8 cellular contexts compared by ENCODE assay signal in genomic region chr11:116073854-116074837, GRCh38.
DNase-seq lines count a peak whose midpoint lies in the region; ATAC-seq and TF ChIP-seq lines count a peak whose summit lies in the region.

No MANE protein-coding gene starts in this region.

- POLR2A ChIA-PET in MCF 10A (lab: Yijun Ruan, JAX): no interaction called here

- H3K4me1 ChIP-seq in left lung (no peaks in the 10 kb centered on the region), H9 (ENCODE audit: insufficient read depth, low read length) (no peaks in the 10 kb centered on the region; the same call in none of the 2 replicates)

- no peak overlapping the region for H2BK12ac ChIP-seq in H9 (ENCODE audit: insufficient read length, low read depth, low read length)

- no peak overlapping the region for H2BK20ac ChIP-seq in H9 (ENCODE audit: low read depth, low read length, poor library complexity, severe bottlenecking)

- H3K56ac ChIP-seq in H9 (ENCODE audit: insufficient read length, low read depth, low read length): no peak overlapping the region

- H4K91ac ChIP-seq in H9 (ENCODE audit: insufficient read length, low read depth, low read length): no peak overlapping the region

- H2AK5ac ChIP-seq in H9 (ENCODE audit: insufficient read length, low read length): no peak overlapping the region

- H3K27ac Mint-ChIP-seq in MCF 10A (ENCODE audit: low read depth, unreplicated experiment): no peak overlapping the region
- no peak overlapping the region for H3K27ac Mint-ChIP-seq in H9

- BruUV-seq in MCF 10A (replicated peaks; lab: Mats Ljungman, UMichigan): no TSS peak

- H2AFZ ChIP-seq in H9 (ENCODE audit: low read length): no peak overlapping the region

- intact Hi-C loops in left lung (cut with DNase I) (no loop called here), MCF 10A (cut with micrococcal nuclease) (no loop called here)

- no peak overlapping the region for H3K4me2 ChIP-seq in H9 (ENCODE audit: insufficient read depth, insufficient read length, low read length)

- H3K27me3 Mint-ChIP-seq in MCF 10A (ENCODE audit: insufficient read depth, unreplicated experiment) (no peaks in the 10 kb centered on the region), H9 (ENCODE audit: low read depth) (peaks cover 16% of the 10 kb centered on the region)

- no peaks in the 10 kb centered on the region for H3K36me3 Mint-ChIP-seq in MCF 10A (ENCODE audit: insufficient read depth, unreplicated experiment)
- H3K36me3 Mint-ChIP-seq in H9 (ENCODE audit: insufficient read depth in 1 of 3, low read depth in 3 of 3): no peaks in the 10 kb centered on the region

- H3K4ac ChIP-seq in H9 (ENCODE audit: low read depth, low read length): no peak overlapping the region

- no peak overlapping the region for H3K4me3 ChIP-seq in left lung

- no peak overlapping the region for H2BK15ac ChIP-seq in H9 (ENCODE audit: low read depth, low read length)

- no peaks in the 10 kb centered on the region for H4K20me1 ChIP-seq in H9 (ENCODE audit: control insufficient read depth, insufficient read depth, insufficient read length)

- peaks cover 0 to 18% of the 10 kb centered on the region in 2 donors for H3K27me3 ChIP-seq in left lung
- no peaks in the 10 kb centered on the region for H3K27me3 ChIP-seq in H9 (ENCODE audit: insufficient read depth, low read length)

- H3K79me2 ChIP-seq in H9 (ENCODE audit: insufficient read depth, low read length): no peaks in the 10 kb centered on the region

- H3K14ac ChIP-seq in H9 (ENCODE audit: insufficient read depth, low read length): no peak overlapping the region

- no peak overlapping the region for H2BK120ac ChIP-seq in H9 (ENCODE audit: low read depth, low read length, poor library complexity, severe bottlenecking)

- no peaks in the 10 kb centered on the region for H3K36me3 ChIP-seq in left lung

- H3K23me2 ChIP-seq in H9 (ENCODE audit: insufficient read length, low read depth, low read length, poor library complexity, severe bottlenecking): no peaks in the 10 kb centered on the region

- H3K18ac ChIP-seq in H9 (ENCODE audit: insufficient read length, low read depth, low read length): no peak overlapping the region

- no peak overlapping the region for H3K27ac ChIP-seq in left lung
- no peak overlapping the region for H3K27ac ChIP-seq in H9 (ENCODE audit: insufficient read length, low read depth, low read length)

- TF ChIP-seq CTCF in left lung (IDR thresholded peaks at IDR 0.05) (no peak), MCF 10A (IDR thresholded peaks at IDR 0.05; ENCODE audit: unreplicated experiment) (no peak), H9 (conservative IDR thresholded peaks at IDR 0.05) (no peak)

- H2BK5ac ChIP-seq in H9 (ENCODE audit: insufficient read length, low read length): no peak overlapping the region

- peak; percentile 88 to 89 for DNase-seq in NOMO-1 (lab: John Stamatoyannopoulos, UW; ENCODE audit: unreplicated experiment in 2 of 2)
- no peak for DNase-seq in left lung
- no peak for DNase-seq in MCF 10A (ENCODE audit: unreplicated experiment)
- DNase-seq in H9: no peak
- DNase-seq in GM03348 (ENCODE audit: low spot score): no peak
- no peak for DNase-seq in D341Med (ENCODE audit: low spot score)

- no peaks in the 10 kb centered on the region for H3K4me1 Mint-ChIP-seq in MCF 10A (ENCODE audit: insufficient read depth, unreplicated experiment)
- H3K4me1 Mint-ChIP-seq in H9: peaks cover 14 to 19% of the 10 kb centered on the region in 2 experiments

- ATAC-seq in GM19023 (IDR thresholded peaks at IDR 0.05; ENCODE audit: unreplicated experiment) (peak; percentile 86), HG03039 (IDR thresholded peaks at IDR 0.05; ENCODE audit: unreplicated experiment) (peak; percentile 57), left lung (peak; percentile 48)

- H3K9me3 ChIP-seq in left lung (no peaks in the 10 kb centered on the region), H9 (ENCODE audit: control insufficient read depth, low read depth, low read length) (no peaks in the 10 kb centered on the region)

- no peak overlapping the region for H3K23ac ChIP-seq in H9 (ENCODE audit: insufficient read length, low read depth, low read length)

- H3K4me3 Mint-ChIP-seq in MCF 10A (ENCODE audit: unreplicated experiment): no peak overlapping the region
- no peak overlapping the region for H3K4me3 Mint-ChIP-seq in H9

- no peak overlapping the region for H4K8ac ChIP-seq in H9 (replicated peaks; ENCODE audit: insufficient read length, low read depth, low read length)

- no peak overlapping the region for H3K9ac ChIP-seq in H9 (ENCODE audit: extremely low read depth, insufficient read length, low read length)

- H3K9me3 Mint-ChIP-seq in MCF 10A (ENCODE audit: unreplicated experiment) (peaks cover 42% of the 10 kb centered on the region), H9 (no peaks in the 10 kb centered on the region)

- CTCF ChIA-PET in MCF 10A (lab: Yijun Ruan, JAX): no interaction called here

- no CpG with 5 or more reads among the region's 18 CpGs for WGBS in H9 (ENCODE audit: extremely low coverage, insufficient read length, low lambda C conversion rate)

- H3T11ph ChIP-seq in H9 (ENCODE audit: low read length): no peak overlapping the region

- no peaks in the 10 kb centered on the region for H3K79me1 ChIP-seq in H9 (ENCODE audit: insufficient read depth, low read depth, low read length, poor library complexity, severe bottlenecking)

- H4K5ac ChIP-seq in H9 (ENCODE audit: insufficient read length, low read depth, low read length): no peak overlapping the region

Comparison
In these comparisons a context has a peak if more than half of its experiments do, and no peak if none do; other contexts are left out.
1. DNase-seq: peak in NOMO-1 (2 of 2); none in left lung (0 of 2), MCF 10A (single experiment), H9 (single experiment), GM03348 (single experiment) and D341Med (single experiment).
2. Peak in every context shown above with its lines, with median percentiles within 50 percentile points of each other: ATAC-seq.